ENCODE assay signal across 9 cellular contexts in the genomic region with DNA sequence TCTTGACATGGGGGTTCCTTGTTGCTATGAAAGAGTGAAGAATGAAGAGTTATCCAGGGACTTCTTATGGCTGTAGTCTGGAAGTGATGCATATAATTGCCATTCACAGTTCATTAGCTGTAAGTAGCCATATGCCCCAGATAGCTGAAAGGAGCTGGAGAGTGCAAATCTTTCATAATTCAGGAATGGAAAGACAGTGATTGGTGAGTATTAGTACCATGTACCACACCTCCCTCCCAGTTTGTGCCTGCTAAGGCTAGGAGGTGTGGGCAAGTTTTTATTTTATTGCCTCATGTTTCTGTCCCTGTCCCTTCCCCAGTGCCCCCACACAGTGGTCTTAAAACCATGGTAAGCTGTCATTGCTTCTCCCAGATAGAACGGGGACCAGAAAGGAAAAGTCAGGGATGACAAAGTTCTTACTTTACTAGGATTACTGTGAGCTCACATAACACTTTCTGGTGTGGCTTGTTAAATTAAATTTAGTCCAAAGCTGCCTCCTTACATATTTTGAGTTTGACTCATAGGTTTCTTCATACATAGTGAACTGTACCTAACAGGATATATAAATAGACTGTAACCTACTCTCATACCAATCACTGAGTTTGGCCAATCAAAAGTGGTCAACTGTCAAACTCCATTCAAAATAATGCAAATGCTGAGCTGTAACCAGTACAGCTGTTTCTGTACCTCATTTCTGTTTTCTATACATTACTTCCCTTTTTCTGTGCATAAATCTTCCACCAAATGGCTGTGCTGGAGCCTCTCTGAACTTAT.
DNase-seq lines count a peak whose midpoint lies in the region; ATAC-seq and TF ChIP-seq lines count a peak whose summit lies in the region.
"Had no signal": no experiment of that assay in that cellular context is flagged by ENCODE, and none has a peak within 500 bp of the region (broad histone marks: within the 10 kb centered on the region; RNA-seq: fewer than 3 reads in every experiment).

No MANE protein-coding gene starts in this region.

- DNase-seq in AG09309 (ENCODE audit: low read depth) (peak; percentile 54), astrocyte of the hippocampus (ENCODE audit: low read depth, low spot score) (peak; percentile 52), putamen (ENCODE audit: low spot score) (no peak), mucosa of gallbladder (ENCODE audit: low spot score) (no peak)
- DNase-seq in activated T-cell treated with anti-CD3 and anti-CD28 coated beads, Interleukin-2, amount 50 U/mL, for 1 hour = no peak
- DNase-seq: anterior cingulate cortex had no signal

- ATAC-seq in GM21515 (IDR thresholded peaks at IDR 0.05; ENCODE audit: unreplicated experiment) (peak; percentile 96), HG03469 (IDR thresholded peaks at IDR 0.05; ENCODE audit: unreplicated experiment) (peak; percentile 94), GM19035 (IDR thresholded peaks at IDR 0.05; ENCODE audit: unreplicated experiment) (no peak)

- no peak overlapping the region for H3K4me3 ChIP-seq in AG09309 (ENCODE audit: control insufficient read depth, low read depth, low read length)

- no peak for TF ChIP-seq CTCF in AG09309 (IDR thresholded peaks at IDR 0.05; ENCODE audit: control insufficient read depth, insufficient read depth, low read depth, low read length, missing control alignments)

Comparison
In these comparisons a context has a peak if more than half of its experiments do, and no peak if none do; other contexts are left out.
1. DNase-seq: peak in AG09309 (single experiment) and astrocyte of the hippocampus (single experiment); none in putamen (single experiment), mucosa of gallbladder (single experiment) and activated T-cell treated with anti-CD3 and anti-CD28 coated beads, Interleukin-2, amount 50 U/mL, for 1 hour (single experiment).